ENCODE assay signal across 18 cellular contexts in the genomic region with DNA sequence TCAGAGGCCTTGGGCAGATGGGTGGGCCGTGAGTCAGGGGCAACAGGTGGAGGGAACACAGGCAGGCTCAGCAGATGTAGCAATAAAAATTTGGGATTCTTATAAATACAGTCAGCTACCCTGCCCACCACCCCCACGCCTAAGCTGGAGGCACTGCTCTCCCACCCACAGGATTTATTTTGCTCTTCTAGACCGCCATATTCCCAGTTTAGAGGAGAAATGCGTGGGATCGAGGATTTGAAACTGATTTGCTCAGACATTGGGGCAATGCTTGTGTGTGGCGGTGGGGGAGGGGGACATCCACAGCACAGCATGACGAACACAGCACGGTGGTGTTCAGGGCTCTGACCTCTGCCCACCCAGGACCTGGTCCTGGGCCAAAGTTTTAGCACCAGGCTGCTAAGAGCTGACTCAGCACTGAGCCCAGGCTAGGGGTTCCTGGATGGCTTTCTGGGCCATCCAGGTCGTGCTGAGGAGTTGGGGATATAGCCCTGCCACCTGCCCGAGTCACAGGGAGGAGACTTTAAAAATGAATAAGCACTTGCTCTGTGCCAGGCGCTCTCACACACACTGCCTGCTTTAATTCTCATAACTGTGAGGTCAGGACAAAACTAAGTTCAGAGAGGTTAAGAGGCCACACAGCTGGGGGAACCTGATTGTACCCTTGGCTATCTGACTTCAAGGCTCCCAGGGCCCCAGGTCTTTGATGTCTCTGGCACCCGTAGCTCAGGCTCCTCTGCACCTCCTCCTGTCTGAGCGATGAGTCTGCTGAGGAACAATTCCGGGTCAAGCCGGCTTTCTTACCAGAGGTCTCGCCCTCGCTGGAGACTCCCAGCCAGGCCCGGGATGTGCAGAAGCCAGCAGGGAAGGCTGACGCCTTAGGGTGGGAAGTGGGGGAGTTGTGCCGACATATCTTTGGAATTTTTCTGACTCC. TPM values are rescaled to one million over a fixed set of nuclear protein-coding genes. Genes with fewer than 3 reads are reported as not detected.
A peak's percentile ranks its signal among the peaks of the same experiment; 100 is the strongest.
DNase-seq lines count a peak whose midpoint lies in the region; ATAC-seq and TF ChIP-seq lines count a peak whose summit lies in the region.
"Had no signal": no experiment of that assay in that cellular context is flagged by ENCODE, and none has a peak within 500 bp of the region (broad histone marks: within the 10 kb centered on the region; RNA-seq: fewer than 3 reads in every experiment).

No MANE protein-coding gene starts in this region.

- no peaks in the 10 kb centered on the region for H3K36me3 ChIP-seq in CD4-positive, CD25-positive, alpha-beta regulatory T cell (ENCODE audit: control insufficient read depth, insufficient read depth, low read length)

- ATAC-seq in CD4-positive, CD25-positive, alpha-beta regulatory T cell (ENCODE audit: low read depth in 2 of 2), result no peak
- ATAC-seq in activated CD8-positive, alpha-beta T cell treated with anti-CD3 and anti-CD28 coated beads for 36 hours, result peak; percentile 27
- ATAC-seq in sciatic nerve (no peak), Right ventricle myocardium inferior (no peak)
- ATAC-seq: left colon had no signal

- H3K4me3 ChIP-seq in CD4-positive, CD25-positive, alpha-beta regulatory T cell (ENCODE audit: low read depth, low read length), result no peak overlapping the region

- H3K9me3 ChIP-seq in CD4-positive, CD25-positive, alpha-beta regulatory T cell (ENCODE audit: control insufficient read depth in 2 of 2, low read length in 2 of 2), result no peaks in the 10 kb centered on the region

- peak overlapping the region in 2 of 3 donors; percentile 31 to 32 for H3K27ac Mint-ChIP-seq in CD4-positive, CD25-positive, alpha-beta regulatory T cell
- no peak overlapping the region for H3K27ac Mint-ChIP-seq in activated CD8-positive, alpha-beta T cell treated with anti-CD3 and anti-CD28 coated beads for 36 hours
- H3K27ac Mint-ChIP-seq: progenitor cell of endocrine pancreas had no signal

- intact Hi-C loops in activated CD8-positive, alpha-beta T cell treated with anti-CD3 and anti-CD28 coated beads for 36 hours (cut with micrococcal nuclease), result no loop called here
- intact Hi-C loops in sciatic nerve (cut with DNase I), result no loop called here
- intact Hi-C loops in Right ventricle myocardium inferior (cut with DNase I), result no loop called here

- H3K27me3 Mint-ChIP-seq in CD4-positive, CD25-positive, alpha-beta regulatory T cell, result no peaks in the 10 kb centered on the region
- H3K27me3 Mint-ChIP-seq in activated CD8-positive, alpha-beta T cell treated with anti-CD3 and anti-CD28 coated beads for 36 hours, result no peaks in the 10 kb centered on the region
- H3K27me3 Mint-ChIP-seq: stimulated activated naive CD8-positive, alpha-beta T cell treated with anti-CD3 and anti-CD28 coated beads, Interleukin-15, Interleukin-2, amounts not matched to agents 100 ng/mL and 50 ng/mL, for 24 hours had no signal

- no peak for DNase-seq in CD4-positive, CD25-positive, alpha-beta regulatory T cell
- DNase-seq in activated CD8-positive, alpha-beta T cell treated with anti-CD3 and anti-CD28 coated beads for 36 hours, result no peak
- peak; percentile 31 for DNase-seq in kidney tubule cell (ENCODE audit: low spot score)
- peak; percentile 60 for DNase-seq in sciatic nerve (ENCODE audit: low spot score)
- DNase-seq in NCI-H2227 (lab: John Stamatoyannopoulos, UW; ENCODE audit: unreplicated experiment), result no peak
- no peak for DNase-seq in SKM-1 treated with dmso at 0.1 percent for 144 hours (lab: John Stamatoyannopoulos, UW; ENCODE audit: unreplicated experiment)
- DNase-seq in HUDEP-2 (lab: John Stamatoyannopoulos, UW; ENCODE audit: unreplicated experiment in 76 of 76), result no peak
- no peak for DNase-seq in Right ventricle myocardium inferior (ENCODE audit: missing footprints)
- DNase-seq: activated CD4-positive, CD25-positive, alpha-beta regulatory T cell; activated CD8-positive, alpha-beta memory T cell treated with anti-CD3 and anti-CD28 coated beads, Interleukin-2, amount 50 U/mL, for 48 hours; activated naive CD4-positive, alpha-beta T cell treated with Interleukin-2 at 50 U/mL for 16 hours; left colon; NCI-H1092 treated with DMSO at 0.1 percent for 48 hours; NCI-H2171; stimulated activated CD4-positive, alpha-beta T cell treated with anti-CD3 and anti-CD28 coated beads, Interleukin-12 subunit alpha, Interleukin-12 subunit beta, amount 100 ng/mL, for 4 hours; T-helper 2 cell had no signal

- TF ChIP-seq CTCF in activated CD8-positive, alpha-beta T cell treated with anti-CD3 and anti-CD28 coated beads for 36 hours (IDR thresholded peaks at IDR 0.05), result no peak

- CTCF ChIA-PET in activated CD8-positive, alpha-beta T cell treated with anti-CD3 and anti-CD28 coated beads for 36 hours (lab: Charles Lee), result interaction anchor here (0.6 to 0.7 kb wide), 2 partner anchors 10 to 103 kb away, joined by 3 read pairs; a partner anchor contains a TSS

- H3K4me3 Mint-ChIP-seq in CD4-positive, CD25-positive, alpha-beta regulatory T cell, result no peak overlapping the region
- no peak overlapping the region for H3K4me3 Mint-ChIP-seq in activated CD8-positive, alpha-beta T cell treated with anti-CD3 and anti-CD28 coated beads for 36 hours
- H3K4me3 Mint-ChIP-seq: stimulated activated naive CD8-positive, alpha-beta T cell treated with anti-CD3 and anti-CD28 coated beads, Interleukin-15, Interleukin-2, amounts not matched to agents 100 ng/mL and 50 ng/mL, for 24 hours had no signal

- H3K4me1 Mint-ChIP-seq in CD4-positive, CD25-positive, alpha-beta regulatory T cell, result peaks cover 2 to 13% (median 8%) of the 10 kb centered on the region in 4 donors
- peaks cover 2% of the 10 kb centered on the region for H3K4me1 Mint-ChIP-seq in activated CD8-positive, alpha-beta T cell treated with anti-CD3 and anti-CD28 coated beads for 36 hours (ENCODE audit: low read depth)

- H3K36me3 Mint-ChIP-seq in CD4-positive, CD25-positive, alpha-beta regulatory T cell, result no peaks in the 10 kb centered on the region
- no peaks in the 10 kb centered on the region for H3K36me3 Mint-ChIP-seq in activated CD8-positive, alpha-beta T cell treated with anti-CD3 and anti-CD28 coated beads for 36 hours (ENCODE audit: low read depth)

- peaks cover 3% of the 10 kb centered on the region for H3K4me1 ChIP-seq in CD4-positive, CD25-positive, alpha-beta regulatory T cell (ENCODE audit: control insufficient read depth, insufficient read depth, low read length, poor library complexity, severe bottlenecking)

- no peak overlapping the region for H3K27ac ChIP-seq in CD4-positive, CD25-positive, alpha-beta regulatory T cell (ENCODE audit: insufficient read depth, low read length, poor library complexity, severe bottlenecking)

- H3K9me3 Mint-ChIP-seq in CD4-positive, CD25-positive, alpha-beta regulatory T cell, result peaks cover 0 to 2% (median 0%) of the 10 kb centered on the region in 7 donors
- no peaks in the 10 kb centered on the region for H3K9me3 Mint-ChIP-seq in activated CD8-positive, alpha-beta T cell treated with anti-CD3 and anti-CD28 coated beads for 36 hours
- H3K9me3 Mint-ChIP-seq: stimulated activated naive CD8-positive, alpha-beta T cell treated with anti-CD3 and anti-CD28 coated beads, Interleukin-15, Interleukin-2, amounts not matched to agents 100 ng/mL and 50 ng/mL, for 24 hours had no signal

- POLR2A ChIA-PET in activated CD8-positive, alpha-beta T cell treated with anti-CD3 and anti-CD28 coated beads for 36 hours (lab: Charles Lee), result interaction anchor here (1.1 kb wide), 1 partner anchor 111 kb away, joined by 3 read pairs; no protein-coding TSS in a partner anchor

- H3K27me3 ChIP-seq in CD4-positive, CD25-positive, alpha-beta regulatory T cell (ENCODE audit: control insufficient read depth, insufficient read depth, low read length), result no peaks in the 10 kb centered on the region

RNA-seq across cellular contexts. Expression of a gene that starts 29.4 kb away (rescaled TPM):
- total RNA-seq in CD4-positive, CD25-positive, alpha-beta regulatory T cell, result 28.4 TPM
- polyA plus RNA-seq in CD4-positive, CD25-positive, alpha-beta regulatory T cell, result 10 to 100 TPM; 12.2 to 21.1 (median 16.1) TPM
- total RNA-seq in activated CD8-positive, alpha-beta T cell treated with anti-CD3 and anti-CD28 coated beads for 36 hours, result 10 to 100 TPM; 28.3 to 33.3 TPM
- total RNA-seq in sciatic nerve (61.2 TPM), Right ventricle myocardium inferior (19.0 TPM)

Comparison
In these comparisons a context has a peak if more than half of its experiments do, and no peak if none do; other contexts are left out.
1. DNase-seq: peak in kidney tubule cell (single experiment) and sciatic nerve (single experiment); none in CD4-positive, CD25-positive, alpha-beta regulatory T cell (0 of 3), activated CD8-positive, alpha-beta T cell treated with anti-CD3 and anti-CD28 coated beads for 36 hours (single experiment), NCI-H2227 (single experiment), SKM-1 treated with dmso at 0.1 percent for 144 hours (single experiment), HUDEP-2 (0 of 76) and Right ventricle myocardium inferior (single experiment).